30 cellular contexts compared by ENCODE assay signal in the genomic region with DNA sequence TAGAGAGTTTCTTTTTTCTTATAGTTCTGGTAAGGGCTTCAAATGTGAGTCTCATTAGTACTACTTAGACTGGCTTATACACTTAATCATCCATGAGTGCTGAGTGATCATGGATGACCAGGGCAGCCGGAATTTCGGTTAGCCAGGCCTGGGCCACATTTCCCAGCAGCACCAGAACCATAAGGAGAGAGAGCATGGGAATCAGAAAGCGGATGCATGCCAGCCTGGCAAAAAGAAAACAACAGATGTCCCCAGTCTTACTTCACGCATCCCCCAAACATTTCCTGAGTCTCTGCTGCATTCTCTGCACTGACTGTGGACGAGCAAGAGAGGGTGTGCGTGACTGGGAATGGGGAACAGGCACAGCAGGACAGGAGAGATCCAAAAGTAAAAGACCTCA.
DNase-seq lines count a peak whose midpoint lies in the region; ATAC-seq, FAIRE-seq and TF ChIP-seq lines count a peak whose summit lies in the region.
"Had no signal": no experiment of that assay in that cellular context is flagged by ENCODE, and none has a peak within 500 bp of the region (broad histone marks: within the 10 kb centered on the region; RNA-seq: fewer than 3 reads in every experiment).

No MANE protein-coding gene starts in this region.

- no peak overlapping the region for H3K14ac ChIP-seq in H1 (ENCODE audit: insufficient read length)

- H2BK20ac ChIP-seq in H1 (ENCODE audit: low read length): peak overlapping the region; percentile 27; the same call in 1 of the 2 replicates

- H3K79me2 ChIP-seq in H1 (ENCODE audit: control insufficient read depth in 1 of 2, insufficient read depth in 2 of 2, low read length in 2 of 2) (no peaks in the 10 kb centered on the region), mesendoderm (ENCODE audit: control insufficient read depth, insufficient read depth, low read length) (no peaks in the 10 kb centered on the region)

- no peak overlapping the region for H2AK5ac ChIP-seq in H1 (ENCODE audit: low read depth, low read length)
- H2AK5ac ChIP-seq in mesendoderm (ENCODE audit: low read length): no peak overlapping the region

- H3K79me1 ChIP-seq in H1 (ENCODE audit: low read depth, low read length) (no peaks in the 10 kb centered on the region), mesendoderm (ENCODE audit: low read length) (no peaks in the 10 kb centered on the region)

- H3K18ac ChIP-seq in H1 (ENCODE audit: extremely low read depth, low read length) (no peak overlapping the region), mesendoderm (ENCODE audit: low read length) (no peak overlapping the region)

- POLR2A ChIA-PET in activated CD4-positive, alpha-beta T cell treated with anti-CD3 and anti-CD28 coated beads, Interleukin-2, amount 10 ng/mL, durations not matched to agents 7 days and 5 days (lab: Charles Lee): no interaction called here
- POLR2A ChIA-PET in H1 (lab: Charles Lee; ENCODE audit: partially characterized antibody): no interaction called here

- no peaks in the 10 kb centered on the region for H3K36me3 Mint-ChIP-seq in activated CD4-positive, alpha-beta T cell treated with anti-CD3 and anti-CD28 coated beads, Interleukin-2, amount 10 ng/mL, durations not matched to agents 24 days and 14 days (ENCODE audit: low read depth)
- no peaks in the 10 kb centered on the region for H3K36me3 Mint-ChIP-seq in activated CD4-positive, alpha-beta T cell treated with anti-CD3 and anti-CD28 coated beads, Interleukin-2, amount 10 ng/mL, durations not matched to agents 7 days and 5 days (ENCODE audit: low read depth)
- H3K36me3 Mint-ChIP-seq: activated naive CD8-positive, alpha-beta T cell treated with anti-CD3 and anti-CD28 coated beads, Interleukin-2, amount 10 ng/mL, durations not matched to agents 7 days and 5 days; CD14-positive monocyte; memory B cell; naive B cell had no signal

- H3K27me3 ChIP-seq in H1 (replicated peaks in 1 of 4; ENCODE audit: control insufficient read depth in 3 of 4, extremely low read depth in 1 of 4, insufficient read depth in 3 of 4, low read length in 3 of 4): no peaks in the 10 kb centered on the region
- no peaks in the 10 kb centered on the region for H3K27me3 ChIP-seq in mesendoderm (ENCODE audit: insufficient read depth, low read length, poor library complexity)
- H3K27me3 ChIP-seq: dorsolateral prefrontal cortex, heart right ventricle had no signal

- no peak overlapping the region for H2BK120ac ChIP-seq in H1 (replicated peaks; ENCODE audit: low read depth, low read length)
- H2BK120ac ChIP-seq in mesendoderm (ENCODE audit: low read depth, low read length): no peak overlapping the region

- H3K9me3 ChIP-seq in H1 (ENCODE audit: insufficient read depth in 2 of 2, low read depth in 1 of 2, low read length in 1 of 2): no peaks in the 10 kb centered on the region

- H4K20me1 ChIP-seq in H1 (replicated peaks in 1 of 2; ENCODE audit: control insufficient read depth in 1 of 2, insufficient read depth in 2 of 2, low read length in 2 of 2): no peaks in the 10 kb centered on the region

- CTCF ChIA-PET in activated CD4-positive, alpha-beta T cell treated with anti-CD3 and anti-CD28 coated beads, Interleukin-2, amount 10 ng/mL, durations not matched to agents 7 days and 5 days (lab: Charles Lee): no interaction called here
- CTCF ChIA-PET in H1 (lab: Charles Lee; ENCODE audit: partially characterized antibody): interaction anchor here (0.6 kb wide), 1 partner anchor 1447 kb away, joined by 3 read pairs; no protein-coding TSS in a partner anchor

- peak; percentile 13 for DNase-seq in activated CD4-positive, alpha-beta T cell treated with anti-CD3 and anti-CD28 coated beads, Interleukin-2, amount 10 ng/mL, durations not matched to agents 24 days and 14 days
- DNase-seq in activated CD4-positive, alpha-beta T cell treated with anti-CD3 and anti-CD28 coated beads, Interleukin-2, amount 10 ng/mL, durations not matched to agents 7 days and 5 days: no peak
- peak; percentile 37 for DNase-seq in NCI-H1694 (lab: John Stamatoyannopoulos, UW)
- no peak for DNase-seq in H1 (ENCODE audit: low read depth in 1 of 2, low spot score in 2 of 2)
- no peak for DNase-seq in NCI-H345 (lab: John Stamatoyannopoulos, UW)
- no peak for DNase-seq in NCI-H748 treated with DMSO at 0.1 percent for 48 hours (lab: John Stamatoyannopoulos, UW)
- no peak for DNase-seq in left cardiac atrium
- DNase-seq in mesendoderm: no peak
- DNase-seq: activated CD4-positive, alpha-beta memory T cell treated with anti-CD3 and anti-CD28 coated beads, Interleukin-2, amount 10 ng/mL, durations not matched to agents 7 days and 5 days; activated CD4-positive, CD25-positive, alpha-beta regulatory T cell; activated effector memory CD4-positive, alpha-beta T cell treated with Interleukin-2 at 50 U/mL for 16 hours; activated naive CD8-positive, alpha-beta T cell treated with anti-CD3 and anti-CD28 coated beads, Interleukin-2, amount 10 ng/mL, durations not matched to agents 7 days and 5 days; GDM1; H9; heart right ventricle; left colon; naive B cell; NCI-H2227 treated with DMSO at 0.1 percent for 48 hours; occipital lobe; stimulated activated CD4-positive, alpha-beta T cell treated with anti-CD3 and anti-CD28 coated beads, Interleukin-1b, Interleukin-23, amount 100 ng/mL, for 48 hours; trophoblast cell had no signal

- no peak overlapping the region for H3K4ac ChIP-seq in H1 (replicated peaks; ENCODE audit: insufficient read length, low read depth, low read length)
- H3K4ac ChIP-seq in mesendoderm (ENCODE audit: low read depth, low read length): no peak overlapping the region

- no peak for FAIRE-seq in H1 (lab: Jason Lieb, UNC)
- FAIRE-seq: endothelial cell of umbilical vein, HTR-8/SVneo had no signal

- H3K36me3 ChIP-seq in H1 (ENCODE audit: control insufficient read depth in 2 of 4, insufficient read depth in 4 of 4, low read length in 3 of 4): no peaks in the 10 kb centered on the region
- no peaks in the 10 kb centered on the region for H3K36me3 ChIP-seq in mesendoderm (ENCODE audit: control insufficient read depth, insufficient read depth, low read length)
- H3K36me3 ChIP-seq: heart right ventricle had no signal

- H3K4me3 ChIP-seq in H1 (ENCODE audit: extremely low read depth in 1 of 4, insufficient read depth in 2 of 4, low read depth in 3 of 4, low read length in 4 of 4): no peak overlapping the region
- H3K4me3 ChIP-seq in mesendoderm (ENCODE audit: low read length): no peak overlapping the region
- H3K4me3 ChIP-seq: dorsolateral prefrontal cortex, heart right ventricle, skin epidermis had no signal

- H2BK5ac ChIP-seq in H1 (ENCODE audit: low read depth, low read length) (no peak overlapping the region), mesendoderm (ENCODE audit: low read length) (no peak overlapping the region)

- H4K8ac ChIP-seq in H1 (ENCODE audit: extremely low read depth, insufficient read depth, low read length) (no peak overlapping the region), mesendoderm (ENCODE audit: low read depth, low read length) (no peak overlapping the region)

- no peak overlapping the region for H2AFZ ChIP-seq in H1 (ENCODE audit: low read length)

- no peak overlapping the region for H2BK12ac ChIP-seq in H1 (ENCODE audit: low read depth, low read length)

- H3K23me2 ChIP-seq in H1 (ENCODE audit: low read depth, low read length): no peaks in the 10 kb centered on the region

- TF ChIP-seq RAD21 in H1 (IDR thresholded peaks at IDR 0.05 in 1 of 2, conservative IDR thresholded peaks at IDR 0.05 in 1 of 2; ENCODE audit: low read depth in 2 of 2, low read length in 2 of 2): no peak

- H3K23ac ChIP-seq in H1 (ENCODE audit: insufficient read length) (no peak overlapping the region), mesendoderm (ENCODE audit: low read length) (no peak overlapping the region)

- no peak for ATAC-seq in left cardiac atrium
- ATAC-seq: heart right ventricle, left colon, Right ventricle myocardium inferior had no signal

- intact Hi-C loops in activated CD4-positive, alpha-beta T cell treated with anti-CD3 and anti-CD28 coated beads, Interleukin-2, amount 10 ng/mL, durations not matched to agents 24 days and 14 days (cut with micrococcal nuclease): no loop called here
- intact Hi-C loops in left cardiac atrium (cut with DNase I): no loop called here

- H3K9ac ChIP-seq in H1 (replicated peaks in 1 of 4; ENCODE audit: extremely low read depth in 1 of 4, low read depth in 3 of 4, low read length in 3 of 4) (no peak overlapping the region), mesendoderm (ENCODE audit: low read length) (no peak overlapping the region)
- H3K9ac ChIP-seq: KMS-11 had no signal

- no peak overlapping the region for H3K27ac Mint-ChIP-seq in activated CD4-positive, alpha-beta T cell treated with anti-CD3 and anti-CD28 coated beads, Interleukin-2, amount 10 ng/mL, durations not matched to agents 24 days and 14 days
- H3K27ac Mint-ChIP-seq in activated CD4-positive, alpha-beta T cell treated with anti-CD3 and anti-CD28 coated beads, Interleukin-2, amount 10 ng/mL, durations not matched to agents 7 days and 5 days: no peak overlapping the region
- H3K27ac Mint-ChIP-seq: activated CD4-positive, alpha-beta memory T cell treated with anti-CD3 and anti-CD28 coated beads, Interleukin-2, amount 10 ng/mL, durations not matched to agents 7 days and 5 days; activated naive CD8-positive, alpha-beta T cell treated with anti-CD3 and anti-CD28 coated beads, Interleukin-2, amount 10 ng/mL, durations not matched to agents 7 days and 5 days; CD14-positive monocyte; H9; memory B cell had no signal

- no peak for TF ChIP-seq CTCF in H1 (IDR thresholded peaks at IDR 0.05; ENCODE audit: control extremely low read depth in 1 of 3, insufficient read depth in 1 of 3, low read depth in 1 of 3, low read length in 3 of 3)

- TF ChIP-seq EP300 in H1 (IDR thresholded peaks at IDR 0.05; ENCODE audit: borderline replicate concordance in 1 of 2, low read depth in 2 of 2, low read length in 2 of 2): no peak

- H3K27ac ChIP-seq in H1 (ENCODE audit: low read depth, low read length) (no peak overlapping the region), mesendoderm (ENCODE audit: low read depth, low read length) (no peak overlapping the region)
- H3K27ac ChIP-seq: dorsolateral prefrontal cortex, heart right ventricle, KMS-11, skin epidermis had no signal

- H3K9me3 Mint-ChIP-seq in activated CD4-positive, alpha-beta T cell treated with anti-CD3 and anti-CD28 coated beads, Interleukin-2, amount 10 ng/mL, durations not matched to agents 24 days and 14 days: no peaks in the 10 kb centered on the region
- no peaks in the 10 kb centered on the region for H3K9me3 Mint-ChIP-seq in activated CD4-positive, alpha-beta T cell treated with anti-CD3 and anti-CD28 coated beads, Interleukin-2, amount 10 ng/mL, durations not matched to agents 7 days and 5 days
- H3K9me3 Mint-ChIP-seq: H9, memory B cell, naive B cell had no signal

- H3K4me3 Mint-ChIP-seq in activated CD4-positive, alpha-beta T cell treated with anti-CD3 and anti-CD28 coated beads, Interleukin-2, amount 10 ng/mL, durations not matched to agents 24 days and 14 days: no peak overlapping the region
- no peak overlapping the region for H3K4me3 Mint-ChIP-seq in activated CD4-positive, alpha-beta T cell treated with anti-CD3 and anti-CD28 coated beads, Interleukin-2, amount 10 ng/mL, durations not matched to agents 7 days and 5 days
- H3K4me3 Mint-ChIP-seq: activated CD4-positive, alpha-beta memory T cell treated with anti-CD3 and anti-CD28 coated beads, Interleukin-2, amount 10 ng/mL, durations not matched to agents 7 days and 5 days; activated naive CD8-positive, alpha-beta T cell treated with anti-CD3 and anti-CD28 coated beads, Interleukin-2, amount 10 ng/mL, durations not matched to agents 7 days and 5 days; CD14-positive monocyte; central memory CD8-positive, alpha-beta T cell; H9; memory B cell; naive B cell had no signal

- 77% methylated on average over 6 of the region's 6 CpGs; no CpG with 5 or more reads in 1 of the 2 experiments for WGBS in H1 (ENCODE audit: extremely low coverage in 1 of 2, insufficient coverage in 1 of 2, insufficient read length in 1 of 2, insufficient replicate concordance in 2 of 2, low coverage in 1 of 2, low lambda C conversion rate in 2 of 2, missing lambda C conversion rate in 1 of 2), 2 experiments
- no CpG with 5 or more reads among the region's 6 CpGs for WGBS in mesendoderm (ENCODE audit: extremely low coverage, insufficient coverage, low lambda C conversion rate)

- no peak for TF ChIP-seq POLR2A in H1 (IDR thresholded peaks at IDR 0.05; ENCODE audit: control extremely low read depth in 1 of 2, low read depth in 2 of 2, low read length in 2 of 2)

- H3K4me2 ChIP-seq in H1 (ENCODE audit: insufficient read depth in 1 of 2, low read depth in 2 of 2, low read length in 2 of 2): no peak overlapping the region
- H3K4me2 ChIP-seq in mesendoderm (ENCODE audit: low read length): no peak overlapping the region
- H3K4me2 ChIP-seq: KMS-11 had no signal

- no peak overlapping the region for H4K5ac ChIP-seq in H1 (ENCODE audit: insufficient read length, low read depth, low read length)
- no peak overlapping the region for H4K5ac ChIP-seq in mesendoderm (ENCODE audit: low read length)

- H3K4me1 ChIP-seq in H1 (replicated peaks in 1 of 4; ENCODE audit: control insufficient read depth in 3 of 4, insufficient read depth in 4 of 4, low read length in 3 of 4) (peaks cover 0 to 7% (median 4%) of the 10 kb centered on the region in 4 experiments; a peak in 2 of 7 replicates), mesendoderm (ENCODE audit: control insufficient read depth, low read depth, low read length) (peaks cover 3% of the 10 kb centered on the region)
- H3K4me1 ChIP-seq: heart right ventricle had no signal

- no peaks in the 10 kb centered on the region for H3K27me3 Mint-ChIP-seq in activated CD4-positive, alpha-beta T cell treated with anti-CD3 and anti-CD28 coated beads, Interleukin-2, amount 10 ng/mL, durations not matched to agents 24 days and 14 days
- H3K27me3 Mint-ChIP-seq in activated CD4-positive, alpha-beta T cell treated with anti-CD3 and anti-CD28 coated beads, Interleukin-2, amount 10 ng/mL, durations not matched to agents 7 days and 5 days: no peaks in the 10 kb centered on the region
- H3K27me3 Mint-ChIP-seq: activated CD4-positive, alpha-beta memory T cell treated with anti-CD3 and anti-CD28 coated beads, Interleukin-2, amount 10 ng/mL, durations not matched to agents 7 days and 5 days; activated naive CD8-positive, alpha-beta T cell treated with anti-CD3 and anti-CD28 coated beads, Interleukin-2, amount 10 ng/mL, durations not matched to agents 7 days and 5 days; central memory CD8-positive, alpha-beta T cell; memory B cell had no signal

- H2BK15ac ChIP-seq in H1 (ENCODE audit: low read length): no peak overlapping the region; the same call in 1 of the 2 replicates
- H2BK15ac ChIP-seq in mesendoderm (replicated peaks; ENCODE audit: low read depth): no peak overlapping the region

- no peak overlapping the region for H3K56ac ChIP-seq in H1 (replicated peaks; ENCODE audit: insufficient read length, low read depth, low read length)
- H3K56ac ChIP-seq in mesendoderm (ENCODE audit: low read length): no peak overlapping the region

- no peaks in the 10 kb centered on the region for H3K4me1 Mint-ChIP-seq in activated CD4-positive, alpha-beta T cell treated with anti-CD3 and anti-CD28 coated beads, Interleukin-2, amount 10 ng/mL, durations not matched to agents 24 days and 14 days
- no peaks in the 10 kb centered on the region for H3K4me1 Mint-ChIP-seq in activated CD4-positive, alpha-beta T cell treated with anti-CD3 and anti-CD28 coated beads, Interleukin-2, amount 10 ng/mL, durations not matched to agents 7 days and 5 days
- H3K4me1 Mint-ChIP-seq: activated CD4-positive, alpha-beta memory T cell treated with anti-CD3 and anti-CD28 coated beads, Interleukin-2, amount 10 ng/mL, durations not matched to agents 7 days and 5 days; activated naive CD8-positive, alpha-beta T cell treated with anti-CD3 and anti-CD28 coated beads, Interleukin-2, amount 10 ng/mL, durations not matched to agents 7 days and 5 days; central memory CD8-positive, alpha-beta T cell had no signal

- no peak overlapping the region for H4K91ac ChIP-seq in H1 (replicated peaks; ENCODE audit: insufficient read length, low read length)

Comparison
In these comparisons a context has a peak if more than half of its experiments do, and no peak if none do; other contexts are left out.
1. DNase-seq: peak in activated CD4-positive, alpha-beta T cell treated with anti-CD3 and anti-CD28 coated beads, Interleukin-2, amount 10 ng/mL, durations not matched to agents 24 days and 14 days (single experiment) and NCI-H1694 (single experiment); none in activated CD4-positive, alpha-beta T cell treated with anti-CD3 and anti-CD28 coated beads, Interleukin-2, amount 10 ng/mL, durations not matched to agents 7 days and 5 days (single experiment), H1 (0 of 2), NCI-H345 (single experiment), NCI-H748 treated with DMSO at 0.1 percent for 48 hours (single experiment), left cardiac atrium (single experiment) and mesendoderm (single experiment).